ENCODE assay signal across 1 cellular context in the genomic region with DNA sequence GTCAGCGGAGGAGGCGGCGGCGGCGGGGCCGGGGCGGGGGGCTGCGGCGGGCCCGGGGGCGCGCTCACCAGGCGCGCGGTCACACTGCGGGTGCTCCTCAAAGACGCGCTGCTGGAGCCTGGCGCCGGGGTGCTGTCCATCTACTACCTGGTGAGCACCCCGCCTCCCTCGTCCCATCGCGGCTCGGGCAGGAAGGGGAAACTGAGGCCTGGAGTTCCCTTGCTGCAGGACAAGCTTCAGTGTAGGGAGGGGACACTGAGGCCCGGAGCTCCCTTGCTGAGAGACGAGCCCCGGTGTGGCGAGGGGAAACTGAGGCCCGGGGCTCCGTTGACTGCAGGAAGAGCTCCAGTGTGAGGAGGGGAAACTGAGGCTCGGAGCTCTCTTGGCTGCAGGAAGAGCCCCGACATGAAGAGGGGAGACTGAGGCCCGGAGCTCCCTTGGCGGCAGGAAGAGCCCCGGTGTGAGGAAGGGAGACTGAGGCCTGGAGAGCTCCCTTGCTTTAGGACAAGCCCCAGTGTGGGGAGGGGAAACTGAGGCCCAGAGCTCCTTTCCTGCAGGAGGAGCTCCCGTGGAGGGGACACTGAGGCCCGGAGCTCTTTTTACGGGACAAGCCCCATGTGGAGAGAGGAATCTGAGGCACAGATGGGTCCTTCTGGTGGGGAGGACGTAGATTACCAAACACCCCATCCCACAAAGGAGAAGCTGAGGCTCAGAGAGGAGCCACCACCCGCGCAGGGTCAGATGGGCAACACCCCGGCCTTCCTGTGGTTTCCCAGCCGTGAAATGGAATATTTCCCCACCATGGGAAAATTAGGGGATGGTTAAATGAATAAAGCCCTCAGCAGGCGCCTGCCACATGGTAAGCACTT.
TF ChIP-seq lines count a peak whose summit lies in the region.

No MANE protein-coding gene starts in this region.

TF ChIP-seq in endothelial cell of umbilical vein, 7 proteins besides CTCF, POLR2A, EP300 and RAD21:
- TF ChIP-seq FOS (IDR thresholded peaks at IDR 0.05; ENCODE audit: borderline replicate concordance, insufficient read depth, low read length) (no peak), MYC (IDR thresholded peaks at IDR 0.05; ENCODE audit: low read depth, low read length) (no peak), EZH2 (IDR thresholded peaks at IDR 0.05; ENCODE audit: borderline replicate concordance, low read depth, low read length, severe bottlenecking) (no peak), GATA2 (IDR thresholded peaks at IDR 0.05; ENCODE audit: insufficient read depth, insufficient read length, low read depth, low read length) (no peak), JUN (IDR thresholded peaks at IDR 0.05; ENCODE audit: borderline replicate concordance, insufficient read depth, insufficient read length, low read depth) (no peak), POLR2AphosphoS5 (IDR thresholded peaks at IDR 0.05; ENCODE audit: insufficient read depth, low read depth, low read length) (no peak)
- TF ChIP-seq, protein P1, sequence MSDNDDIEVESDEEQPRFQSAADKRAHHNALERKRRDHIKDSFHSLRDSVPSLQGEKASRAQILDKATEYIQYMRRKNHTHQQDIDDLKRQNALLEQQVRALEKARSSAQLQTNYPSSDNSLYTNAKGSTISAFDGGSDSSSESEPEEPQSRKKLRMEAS (IDR thresholded peaks at IDR 0.05; ENCODE audit: insufficient read depth, insufficient read length) = no peak
